9 cellular contexts compared by ENCODE assay signal in the genomic region with DNA sequence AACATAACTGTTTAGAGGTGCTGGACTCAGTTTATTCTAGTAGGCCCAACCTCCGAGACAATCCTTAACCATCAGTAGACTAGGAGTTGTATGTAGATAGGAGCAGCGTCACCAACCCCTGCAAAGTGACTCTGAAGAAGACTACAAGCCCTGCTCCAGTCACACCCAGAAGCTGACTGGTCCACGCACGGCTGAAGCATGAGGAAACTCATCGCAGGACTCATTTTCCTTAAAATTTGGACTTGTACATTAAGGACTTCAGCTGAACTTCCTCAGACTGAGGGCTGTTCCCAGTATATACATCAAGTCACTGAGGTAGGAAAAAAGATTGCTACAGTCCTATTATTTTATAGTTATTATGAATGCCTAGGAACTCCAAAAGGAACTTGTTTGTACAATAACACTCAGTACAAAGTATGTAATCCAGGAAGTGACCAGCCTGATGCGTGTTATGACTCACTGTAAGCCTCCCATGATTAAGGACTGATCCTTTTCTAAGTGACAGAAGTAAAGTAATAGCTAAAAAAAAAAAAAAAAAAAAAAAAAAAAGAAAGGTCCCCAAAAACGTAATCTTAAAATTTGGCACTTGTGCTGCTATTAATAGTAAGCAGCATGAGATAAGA. TPM values are rescaled to one million over a fixed set of nuclear protein-coding genes. Genes with fewer than 3 reads are reported as not detected.
DNase-seq lines count a peak whose midpoint lies in the region; ATAC-seq and TF ChIP-seq lines count a peak whose summit lies in the region.
"Had no signal": no experiment of that assay in that cellular context is flagged by ENCODE, and none has a peak within 500 bp of the region (broad histone marks: within the 10 kb centered on the region; RNA-seq: fewer than 3 reads in every experiment).

No MANE protein-coding gene starts in this region.

- H3K9me3 ChIP-seq in vagina (no peaks in the 10 kb centered on the region), prostate gland (no peaks in the 10 kb centered on the region)

- peak; percentile 38 for ATAC-seq in GM18907 (IDR thresholded peaks at IDR 0.05; ENCODE audit: unreplicated experiment)
- no peak for ATAC-seq in GM18505 (IDR thresholded peaks at IDR 0.05; ENCODE audit: unreplicated experiment)

- intact Hi-C loops in vagina (cut with DNase I) (no loop called here), prostate gland (cut with DNase I) (no loop called here)

- DNase-seq in LoVo (ENCODE audit: low spot score) (peak; percentile 75), epithelial cell of prostate (ENCODE audit: low read depth, low spot score) (peak; percentile 63), skeletal muscle cell (ENCODE audit: low read depth) (peak; percentile 62), vagina (ENCODE audit: extremely low spot score in 2 of 2) (no peak), NOMO-1 (lab: John Stamatoyannopoulos, UW; ENCODE audit: unreplicated experiment in 2 of 2) (no peak), prostate gland (ENCODE audit: low spot score) (no peak)
- DNase-seq: NCI-H82 had no signal

- TF ChIP-seq CTCF in vagina (IDR thresholded peaks at IDR 0.05) (no peak), prostate gland (IDR thresholded peaks at IDR 0.05) (no peak)

- WGBS in prostate gland = 82% methylated on average over 7 of the region's 7 CpGs

- H3K4me3 ChIP-seq in skeletal muscle cell (ENCODE audit: low read depth, low read length) (no peak overlapping the region), vagina (no peak overlapping the region), prostate gland (no peak overlapping the region)

- H3K27me3 ChIP-seq in vagina (no peaks in the 10 kb centered on the region), prostate gland (replicated peaks; ENCODE audit: insufficient read depth) (no peaks in the 10 kb centered on the region)

- TF ChIP-seq POLR2A in vagina (IDR thresholded peaks at IDR 0.05) (no peak), prostate gland (IDR thresholded peaks at IDR 0.05) (no peak), GM18505 (IDR thresholded peaks at IDR 0.05; ENCODE audit: borderline replicate concordance, extremely low read depth, insufficient read depth, insufficient read length) (no peak)

- H3K4me1 ChIP-seq in vagina (no peaks in the 10 kb centered on the region), prostate gland (replicated peaks) (no peaks in the 10 kb centered on the region)

- H3K36me3 ChIP-seq in vagina = no peaks in the 10 kb centered on the region
- no peaks in the 10 kb centered on the region for H3K36me3 ChIP-seq in prostate gland

- H3K27ac ChIP-seq in epithelial cell of prostate = peak overlapping the region; percentile 91
- no peak overlapping the region for H3K27ac ChIP-seq in vagina
- H3K27ac ChIP-seq in prostate gland = no peak overlapping the region

RNA-seq across cellular contexts. Expression of gene UGT2B7, which starts 41.6 kb away (rescaled TPM):
- total RNA-seq in vagina (not detected), prostate gland (not detected)

Comparison
In these comparisons a context has a peak if more than half of its experiments do, and no peak if none do; other contexts are left out.
1. DNase-seq: peak in LoVo (single experiment), epithelial cell of prostate (single experiment) and skeletal muscle cell (single experiment); none in vagina (0 of 2), NOMO-1 (0 of 2) and prostate gland (single experiment).